ENCODE assay signal across 9 cellular contexts in genomic region chr5:25119654-25120053, GRCh38.
DNase-seq lines count a peak whose midpoint lies in the region; ATAC-seq and TF ChIP-seq lines count a peak whose summit lies in the region.
"Had no signal": no experiment of that assay in that cellular context is flagged by ENCODE, and none has a peak within 500 bp of the region (broad histone marks: within the 10 kb centered on the region; RNA-seq: fewer than 3 reads in every experiment).

No MANE protein-coding gene starts in this region.

- H3K4me3 Mint-ChIP-seq in brain (no peak overlapping the region), type B pancreatic cell (no peak overlapping the region)

- H3K36me3 Mint-ChIP-seq in brain = no peaks in the 10 kb centered on the region
- no peaks in the 10 kb centered on the region for H3K36me3 Mint-ChIP-seq in type B pancreatic cell

- DNase-seq in NCI-H82 (lab: John Stamatoyannopoulos, UW) (peak; percentile 8), NCI-H82 treated with DMSO at 0.1 percent for 48 hours (lab: John Stamatoyannopoulos, UW; ENCODE audit: unreplicated experiment) (no peak), NCI-H2227 treated with DMSO at 0.1 percent for 48 hours (lab: John Stamatoyannopoulos, UW) (peak; percentile 5), type B pancreatic cell (ENCODE audit: extremely low spot score, unreplicated experiment) (no peak)
- DNase-seq: central memory CD4-positive, alpha-beta T cell had no signal

- H3K4me1 Mint-ChIP-seq in brain (no peaks in the 10 kb centered on the region), type B pancreatic cell (ENCODE audit: unreplicated experiment) (no peaks in the 10 kb centered on the region)

- peaks cover 4% of the 10 kb centered on the region for H3K27me3 Mint-ChIP-seq in brain
- H3K27me3 Mint-ChIP-seq in type B pancreatic cell = no peaks in the 10 kb centered on the region

- H3K27ac Mint-ChIP-seq in brain (no peak overlapping the region), type B pancreatic cell (no peak overlapping the region)

- peaks cover 0 to 5% (median 2%) of the 10 kb centered on the region in 5 experiments for H3K9me3 Mint-ChIP-seq in brain
- H3K9me3 Mint-ChIP-seq in type B pancreatic cell = no peaks in the 10 kb centered on the region

- TF ChIP-seq CTCF in brain (conservative IDR thresholded peaks at IDR 0.05) (peak; percentile 12 to 62), type B pancreatic cell (conservative IDR thresholded peaks at IDR 0.05) (peak; percentile 72)

- ATAC-seq in GM18861 (IDR thresholded peaks at IDR 0.05; ENCODE audit: unreplicated experiment) = no peak
- no peak for ATAC-seq in GM18858 (IDR thresholded peaks at IDR 0.05; ENCODE audit: unreplicated experiment)
- ATAC-seq in GM19035 (IDR thresholded peaks at IDR 0.05; ENCODE audit: unreplicated experiment) = no peak

Comparison
In these comparisons a context has a peak if more than half of its experiments do, and no peak if none do; other contexts are left out.
1. DNase-seq: peak in NCI-H82 (single experiment) and NCI-H2227 treated with DMSO at 0.1 percent for 48 hours (single experiment); none in NCI-H82 treated with DMSO at 0.1 percent for 48 hours (single experiment) and type B pancreatic cell (single experiment).